ENCODE assay signal across 26 cellular contexts in genomic region chr10:75962395-75963061, GRCh38.
"Had no signal": no experiment of that assay in that cellular context is flagged by ENCODE, and none has a peak within 500 bp of the region (broad histone marks: within the 10 kb centered on the region; RNA-seq: fewer than 3 reads in every experiment).

No MANE protein-coding gene starts in this region.

- H3K27me3 ChIP-seq: stomach, suprapubic skin, testis, thyroid gland, tibial artery, tibial nerve, transverse colon, upper lobe of left lung, upper lobe of right lung, vagina had no signal

- H3K4me3 ChIP-seq: stomach, suprapubic skin, testis, thoracic aorta, thyroid gland, tibial artery, tibial nerve, transverse colon, upper lobe of left lung, upper lobe of right lung, vagina had no signal

- H3K9me3 ChIP-seq: stomach, suprapubic skin, testis, thoracic aorta, thyroid gland, tibial artery, tibial nerve, transverse colon, upper lobe of left lung, upper lobe of right lung, vagina had no signal

- H3K36me3 ChIP-seq: stomach, suprapubic skin, thoracic aorta, thyroid gland, tibial artery, tibial nerve, transverse colon, upper lobe of left lung, upper lobe of right lung, vagina had no signal

- DNase-seq: stimulated activated CD4-positive, alpha-beta T cell treated with anti-CD3 and anti-CD28 coated beads, Interleukin-2, amount 100 ng/mL, for 48 hours; stimulated activated CD4-positive, alpha-beta T cell treated with anti-CD3 and anti-CD28 coated beads, Interleukin-4, amount 100 ng/mL, for 1 hour; stimulated activated CD4-positive, alpha-beta T cell treated with anti-CD3 and anti-CD28 coated beads, Interleukin-4, amount 100 ng/mL, for 24 hours; stimulated activated CD4-positive, alpha-beta T cell treated with anti-CD3 and anti-CD28 coated beads, Interleukin-4, amount 100 ng/mL, for 4 hours; stimulated activated CD8-positive, alpha-beta memory T cell treated with anti-CD3 and anti-CD28 coated beads, Interleukin-4, amount 100 ng/mL, for 48 hours; stimulated activated naive B cell treated with anti-CD40 and anti-IgM and Interleukin-4, amounts not matched to agents 10 μg/mL and 1 μg/mL and 100 μg/mL, for 72 hours; stimulated activated naive CD4-positive, alpha-beta T cell; stimulated activated naive CD4-positive, alpha-beta T cell treated with Interleukin-2 at 50 U/mL for 16 hours; stimulated activated naive CD8-positive, alpha-beta T cell treated with anti-CD3 and anti-CD28 coated beads, Interleukin-15, amount 100 ng/mL, for 72 hours; stimulated activated naive CD8-positive, alpha-beta T cell treated with anti-CD3 and anti-CD28 coated beads, Interleukin-15, Interleukin-2, amounts not matched to agents 100 U/mL and 50 U/mL, for 24 hours; stomach; substantia nigra; testis; thyroid gland; tibial artery; transverse colon; trophoblast cell; upper lobe of left lung; upper lobe of right lung had no signal

- H3K4me1 ChIP-seq: stomach, suprapubic skin, testis, thyroid gland, tibial artery, transverse colon, upper lobe of right lung, vagina had no signal

- FAIRE-seq: urothelium cell line had no signal

- H3K27ac ChIP-seq: stomach, suprapubic skin, testis, thoracic aorta, thyroid gland, tibial artery, tibial nerve, transverse colon, upper lobe of left lung, upper lobe of right lung, vagina had no signal

- ATAC-seq: stimulated activated effector memory CD8-positive, alpha-beta T cell treated with anti-CD3 and anti-CD28 coated beads, Interleukin-12 subunit alpha, Interleukin-12 subunit beta, amount 100 ng/mL, for 72 hours; stimulated activated memory B cell treated with anti-CD40 and anti-IgM and Interleukin-4, amounts not matched to agents 10 μg/mL and 1 μg/mL and 100 μg/mL, for 72 hours; stimulated activated naive B cell treated with anti-CD40 and anti-IgM and Interleukin-4, amounts not matched to agents 10 μg/mL and 1 μg/mL and 100 μg/mL, for 72 hours; stimulated activated naive CD8-positive, alpha-beta T cell treated with anti-CD3 and anti-CD28 coated beads, Interleukin-15, amount 100 ng/mL, for 72 hours; stimulated activated naive CD8-positive, alpha-beta T cell treated with anti-CD3 and anti-CD28 coated beads, Interleukin-15, Interleukin-2, amounts not matched to agents 100 U/mL and 50 U/mL, for 24 hours; upper lobe of right lung had no signal
